In genomic region chr13:44906758-44907157, GRCh38 we compare ENCODE assay signal across 12 cellular contexts.
DNase-seq lines count a peak whose midpoint lies in the region; ATAC-seq and TF ChIP-seq lines count a peak whose summit lies in the region.
"Had no signal": no experiment of that assay in that cellular context is flagged by ENCODE, and none has a peak within 500 bp of the region (broad histone marks: within the 10 kb centered on the region; RNA-seq: fewer than 3 reads in every experiment).

No MANE protein-coding gene starts in this region.

- H3K27me3 ChIP-seq in liver (ENCODE audit: control insufficient read depth in 4 of 4, insufficient read depth in 4 of 4, low read length in 3 of 4) = no peaks in the 10 kb centered on the region
- no peaks in the 10 kb centered on the region for H3K27me3 ChIP-seq in right lobe of liver
- no peaks in the 10 kb centered on the region for H3K27me3 ChIP-seq in fibroblast of lung (ENCODE audit: control insufficient read depth, insufficient read depth, low read length)
- no peaks in the 10 kb centered on the region for H3K27me3 ChIP-seq in neural progenitor cell
- H3K27me3 ChIP-seq: SJCRH30 had no signal

- no peak for TF ChIP-seq CTCF in liver (IDR thresholded peaks at IDR 0.05; ENCODE audit: low read depth, low read length, missing input control)
- no peak for TF ChIP-seq CTCF in right lobe of liver (IDR thresholded peaks at IDR 0.05)
- TF ChIP-seq CTCF in fibroblast of lung (conservative IDR thresholded peaks at IDR 0.05 in 1 of 2, IDR thresholded peaks at IDR 0.05 in 1 of 2; ENCODE audit: low read depth in 1 of 2, low read length in 2 of 2) = no peak
- no peak for TF ChIP-seq CTCF in neural progenitor cell (IDR thresholded peaks at IDR 0.05)

- peaks cover 20% of the 10 kb centered on the region for H3K9me3 Mint-ChIP-seq in neural progenitor cell
- peaks cover 7% of the 10 kb centered on the region for H3K9me3 Mint-ChIP-seq in activated naive CD8-positive, alpha-beta T cell treated with anti-CD3 and anti-CD28 coated beads for 36 hours

- H3K27ac Mint-ChIP-seq in neural progenitor cell = peak overlapping the region; percentile 91
- no peak overlapping the region for H3K27ac Mint-ChIP-seq in activated naive CD8-positive, alpha-beta T cell treated with anti-CD3 and anti-CD28 coated beads for 36 hours

- H4K20me1 ChIP-seq in fibroblast of lung (ENCODE audit: control insufficient read depth, extremely low read depth, insufficient read depth, low read length) (no peaks in the 10 kb centered on the region), neural progenitor cell (ENCODE audit: low read depth) (no peaks in the 10 kb centered on the region)

- ATAC-seq in right lobe of liver (no peak), HG02852 (IDR thresholded peaks at IDR 0.05; ENCODE audit: unreplicated experiment) (no peak)

- H3K79me2 ChIP-seq in fibroblast of lung (ENCODE audit: control insufficient read depth, insufficient read depth, low read length) = no peaks in the 10 kb centered on the region
- no peaks in the 10 kb centered on the region for H3K79me2 ChIP-seq in neural progenitor cell (ENCODE audit: low read depth)

- WGBS in liver = 72% methylated on average over 7 of the region's 7 CpGs
- WGBS in right lobe of liver (ENCODE audit: insufficient coverage, low coverage, low lambda C conversion rate, missing lambda C conversion rate) = 62% methylated on average over 6 of the region's 7 CpGs

- peak overlapping the region; percentile 56 for H3K4me2 ChIP-seq in fibroblast of lung (ENCODE audit: extremely low read depth, insufficient read depth, low read length)
- no peak overlapping the region for H3K4me2 ChIP-seq in neural progenitor cell

- H3K4me3 ChIP-seq in liver (ENCODE audit: low read depth in 1 of 3, low read length in 3 of 3) (no peak overlapping the region), right lobe of liver (no peak overlapping the region), fibroblast of lung (replicated peaks in 1 of 4; ENCODE audit: control extremely low read depth in 1 of 4, insufficient read depth in 1 of 4, low read depth in 3 of 4, low read length in 4 of 4) (no peak overlapping the region), neural progenitor cell (no peak overlapping the region)
- H3K4me3 ChIP-seq: SJCRH30 had no signal

- TF ChIP-seq POLR2A in right lobe of liver (IDR thresholded peaks at IDR 0.05) = no peak

- no peak for DNase-seq in right lobe of liver
- peak; percentile 77 to 81 for DNase-seq in fibroblast of lung (ENCODE audit: low read depth in 2 of 2)
- DNase-seq in neural progenitor cell (ENCODE audit: low spot score) = no peak
- DNase-seq in activated CD8-positive, alpha-beta memory T cell treated with anti-CD3 and anti-CD28 coated beads, Interleukin-2, amount 50 U/mL, for 48 hours = no peak
- DNase-seq in activated naive CD8-positive, alpha-beta T cell treated with anti-CD3 and anti-CD28 coated beads for 36 hours = no peak
- no peak for DNase-seq in EL
- DNase-seq: activated CD8-positive, alpha-beta memory T cell treated with anti-CD3 and anti-CD28 coated beads for 24 hours; dermis blood vessel endothelial cell; MM.1S had no signal

- H2AFZ ChIP-seq in fibroblast of lung (ENCODE audit: low read length) (peak overlapping the region; percentile 33), neural progenitor cell (replicated peaks) (no peak overlapping the region)

- H3K4me1 ChIP-seq in liver (ENCODE audit: control insufficient read depth in 4 of 4, insufficient read depth in 4 of 4, low read length in 3 of 4) (no peaks in the 10 kb centered on the region), right lobe of liver (no peaks in the 10 kb centered on the region), fibroblast of lung (ENCODE audit: control insufficient read depth, extremely low read depth, insufficient read depth, low read length) (peaks cover 30% of the 10 kb centered on the region), neural progenitor cell (peaks cover 31% of the 10 kb centered on the region)

- H3K36me3 ChIP-seq in liver (ENCODE audit: control insufficient read depth in 4 of 4, insufficient read depth in 3 of 4, low read depth in 1 of 4, low read length in 3 of 4) = no peaks in the 10 kb centered on the region
- H3K36me3 ChIP-seq in right lobe of liver = no peaks in the 10 kb centered on the region
- no peaks in the 10 kb centered on the region for H3K36me3 ChIP-seq in fibroblast of lung (ENCODE audit: control insufficient read depth, insufficient read depth, low read length)
- no peaks in the 10 kb centered on the region for H3K36me3 ChIP-seq in neural progenitor cell
- H3K36me3 ChIP-seq: SJCRH30 had no signal

- H3K9me3 ChIP-seq in liver (ENCODE audit: control insufficient read depth in 4 of 4, low read length in 3 of 4) (peaks cover 0 to 7% (median 0%) of the 10 kb centered on the region in 4 donors), right lobe of liver (no peaks in the 10 kb centered on the region), fibroblast of lung (ENCODE audit: control insufficient read depth, insufficient read depth, low read depth, low read length) (no peaks in the 10 kb centered on the region), neural progenitor cell (ENCODE audit: low read depth) (no peaks in the 10 kb centered on the region)
- H3K9me3 ChIP-seq: SJCRH30 had no signal

- no peak overlapping the region for H3K9ac ChIP-seq in liver (ENCODE audit: low read depth in 1 of 2, low read length in 2 of 2)
- H3K9ac ChIP-seq in fibroblast of lung (ENCODE audit: insufficient read depth, low read length) = no peak overlapping the region
- no peak overlapping the region for H3K9ac ChIP-seq in neural progenitor cell

- TF ChIP-seq RAD21 in liver (IDR thresholded peaks at IDR 0.05) = no peak

- H3F3A ChIP-seq in neural progenitor cell (ENCODE audit: low read depth) = no peaks in the 10 kb centered on the region

- no peak overlapping the region for H3K4me3 Mint-ChIP-seq in neural progenitor cell
- no peak overlapping the region for H3K4me3 Mint-ChIP-seq in activated naive CD8-positive, alpha-beta T cell treated with anti-CD3 and anti-CD28 coated beads for 36 hours

- H3K36me3 Mint-ChIP-seq in neural progenitor cell = no peaks in the 10 kb centered on the region
- peaks cover 4% of the 10 kb centered on the region for H3K36me3 Mint-ChIP-seq in activated naive CD8-positive, alpha-beta T cell treated with anti-CD3 and anti-CD28 coated beads for 36 hours

- intact Hi-C loops in right lobe of liver (cut with DNase I) = no loop called here

- H3K27ac ChIP-seq in liver (ENCODE audit: low read depth in 1 of 2, low read length in 2 of 2) (no peak overlapping the region), right lobe of liver (peak overlapping the region in 1 of 3 donors; percentile 15), fibroblast of lung (ENCODE audit: insufficient read depth, low read length) (no peak overlapping the region), neural progenitor cell (no peak overlapping the region)
- H3K27ac ChIP-seq: SJCRH30 had no signal

- H3K4me1 Mint-ChIP-seq in neural progenitor cell = peaks cover 65% of the 10 kb centered on the region
- no peaks in the 10 kb centered on the region for H3K4me1 Mint-ChIP-seq in activated naive CD8-positive, alpha-beta T cell treated with anti-CD3 and anti-CD28 coated beads for 36 hours

- H3K27me3 Mint-ChIP-seq in neural progenitor cell (ENCODE audit: insufficient read depth, low read depth) = peaks cover 10% of the 10 kb centered on the region
- H3K27me3 Mint-ChIP-seq in activated naive CD8-positive, alpha-beta T cell treated with anti-CD3 and anti-CD28 coated beads for 36 hours = no peaks in the 10 kb centered on the region

TF ChIP-seq in liver, 16 proteins besides CTCF, POLR2A, EP300 and RAD21:
- TF ChIP-seq SP1 (IDR thresholded peaks at IDR 0.05) (peak; percentile 7), HNF4A (conservative IDR thresholded peaks at IDR 0.05) (no peak)

Comparison
In these comparisons a context has a peak if more than half of its experiments do, and no peak if none do; other contexts are left out.
1. DNase-seq: peak in fibroblast of lung (2 of 2); none in right lobe of liver (0 of 3), neural progenitor cell (single experiment), activated CD8-positive, alpha-beta memory T cell treated with anti-CD3 and anti-CD28 coated beads, Interleukin-2, amount 50 U/mL, for 48 hours (single experiment), activated naive CD8-positive, alpha-beta T cell treated with anti-CD3 and anti-CD28 coated beads for 36 hours (single experiment) and EL (single experiment).